Comparison of ENCODE assay signal across 8 cellular contexts in genomic region chr2:202378661-202379338, GRCh38. TPM values are rescaled to one million over a fixed set of nuclear protein-coding genes. Genes with fewer than 3 reads are reported as not detected.
DNase-seq lines count a peak whose midpoint lies in the region; ATAC-seq, FAIRE-seq and TF ChIP-seq lines count a peak whose summit lies in the region.

No MANE protein-coding gene starts in this region.

- no peaks in the 10 kb centered on the region for H3K27me3 Mint-ChIP-seq in central memory CD8-positive, alpha-beta T cell
- H3K27me3 Mint-ChIP-seq in mesothelial cell of epicardium (ENCODE audit: low read depth) = no peaks in the 10 kb centered on the region

- no peak for TF ChIP-seq CTCF in mesothelial cell of epicardium (IDR thresholded peaks at IDR 0.05; ENCODE audit: unreplicated experiment)

- H3K27ac Mint-ChIP-seq in central memory CD8-positive, alpha-beta T cell (ENCODE audit: low read depth) = no peak overlapping the region
- H3K27ac Mint-ChIP-seq in mesothelial cell of epicardium = peak overlapping the region; percentile 83

- H3K9me3 Mint-ChIP-seq in central memory CD8-positive, alpha-beta T cell = no peaks in the 10 kb centered on the region
- H3K9me3 Mint-ChIP-seq in mesothelial cell of epicardium = no peaks in the 10 kb centered on the region

- H3K4me1 Mint-ChIP-seq in central memory CD8-positive, alpha-beta T cell = peaks cover 35% of the 10 kb centered on the region
- H3K4me1 Mint-ChIP-seq in mesothelial cell of epicardium = peaks cover 36% of the 10 kb centered on the region

- peak; percentile 7 for DNase-seq in HT1080 (ENCODE audit: low read depth)
- DNase-seq in central memory CD8-positive, alpha-beta T cell (ENCODE audit: low spot score in 2 of 2) = no peak
- no peak for DNase-seq in mesothelial cell of epicardium (ENCODE audit: low spot score in 2 of 2, unreplicated experiment in 2 of 2)
- DNase-seq in activated naive CD4-positive, alpha-beta T cell treated with Interleukin-2 at 50 U/mL for 16 hours = no peak
- no peak for DNase-seq in DMS153 treated with DMSO at 0.1 percent for 48 hours (lab: John Stamatoyannopoulos, UW; ENCODE audit: unreplicated experiment)

- peak overlapping the region; percentile 83 for H3K4me3 Mint-ChIP-seq in central memory CD8-positive, alpha-beta T cell
- peak overlapping the region; percentile 100 for H3K4me3 Mint-ChIP-seq in mesothelial cell of epicardium

- H3K36me3 Mint-ChIP-seq in central memory CD8-positive, alpha-beta T cell (ENCODE audit: insufficient read depth) = peaks cover 15% of the 10 kb centered on the region
- peaks cover 6% of the 10 kb centered on the region for H3K36me3 Mint-ChIP-seq in mesothelial cell of epicardium

- FAIRE-seq in A204.1 (lab: Jason Lieb, UNC) = peak; percentile 48

- ATAC-seq in central memory CD8-positive, alpha-beta T cell (replicated peaks; ENCODE audit: extremely low read depth, poor library complexity, severe bottlenecking) = no peak
- ATAC-seq in HG03139 (IDR thresholded peaks at IDR 0.05; ENCODE audit: unreplicated experiment) (no peak), HG02938 (IDR thresholded peaks at IDR 0.05; ENCODE audit: unreplicated experiment) (no peak)

RNA-seq across cellular contexts. Expression of gene BMPR2, which starts 2.7 kb away (rescaled TPM):
- total RNA-seq in HT1080 (2014; rRNA removed; shearing (Covaris generic)) = 3.8 and 5.5 TPM in 2 replicates
- polyA plus RNA-seq in HT1080 (2015; cell fraction: cytosol; rRNA removed) = 8.9 and 13.2 TPM in 2 replicates
- polyA plus RNA-seq in HT1080 (2015; cell fraction: nucleus; rRNA removed) = 9.7 and 11.1 TPM in 2 replicates
- 75.8 to 81.4 TPM (median 76.5 TPM) in 3 replicates for total RNA-seq in mesothelial cell of epicardium

Comparison
In these comparisons a context has a peak if more than half of its experiments do, and no peak if none do; other contexts are left out.
1. RNA of gene BMPR2, which starts 2.7 kb away (total RNA-seq): 75.8 to 81.4 TPM in mesothelial cell of epicardium; 3.8 to 5.5 TPM in HT1080; every median in the first group is over 10 times any median in the second.